10 cellular contexts compared by ENCODE assay signal in the genomic region with DNA sequence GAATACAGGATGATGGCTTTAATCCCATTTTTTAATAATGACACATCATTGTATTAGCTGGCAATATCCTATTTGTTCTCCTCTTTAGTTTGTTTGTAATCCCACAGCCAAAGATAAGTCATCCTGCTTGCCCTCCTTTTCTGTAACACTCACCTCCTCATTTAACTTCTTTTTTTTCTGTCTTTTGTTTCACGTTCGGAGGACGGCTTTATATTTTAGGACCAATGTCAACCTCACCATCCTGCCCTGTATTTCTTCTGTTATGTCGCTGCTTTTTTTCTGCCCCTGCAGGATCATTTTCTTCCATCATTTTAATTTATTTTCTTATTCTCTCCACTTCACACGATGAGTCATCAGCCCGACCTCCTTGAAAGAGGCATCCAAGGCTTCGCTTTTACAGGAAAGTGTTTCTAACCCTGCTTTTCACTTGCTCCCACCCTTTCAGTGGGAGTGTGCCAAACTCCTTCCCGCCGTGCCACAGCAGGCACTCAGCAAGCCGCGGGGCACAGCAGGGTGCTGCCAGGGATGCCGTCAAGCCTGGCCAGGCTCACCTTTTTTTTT. TPM values are rescaled to one million over a fixed set of nuclear protein-coding genes. Genes with fewer than 3 reads are reported as not detected.
DNase-seq lines count a peak whose midpoint lies in the region; ATAC-seq and TF ChIP-seq lines count a peak whose summit lies in the region.
"Had no signal": no experiment of that assay in that cellular context is flagged by ENCODE, and none has a peak within 500 bp of the region (broad histone marks: within the 10 kb centered on the region; RNA-seq: fewer than 3 reads in every experiment).

No MANE protein-coding gene starts in this region.

- intact Hi-C loops in ovary (cut with DNase I), result loop anchor here in 1 of 4 donors (10.0 kb wide), 1 partner anchor 235 kb away; no protein-coding TSS in a partner anchor
- intact Hi-C loops in activated CD4-positive, alpha-beta T cell treated with anti-CD3 and anti-CD28 coated beads for 36 hours (cut with DNase I, micrococcal nuclease), result no loop called here
- intact Hi-C loops in mucosa of descending colon (cut with DNase I, micrococcal nuclease), result no loop called here

- H3K4me3 ChIP-seq in endodermal cell (ENCODE audit: low read length), result no peak overlapping the region
- no peak overlapping the region for H3K4me3 ChIP-seq in ovary
- no peak overlapping the region for H3K4me3 ChIP-seq in mucosa of descending colon
- H3K4me3 ChIP-seq: neural progenitor cell had no signal

- WGBS in endodermal cell (ENCODE audit: insufficient coverage in 1 of 2, insufficient read length in 1 of 2), 2 experiments, result 75 to 79% methylated on average over 7 to 12 of the region's 12 CpGs
- 6 to 13% (median 7%) methylated on average over 12 of the region's 12 CpGs for WGBS in ovary, 3 donors

- no peaks in the 10 kb centered on the region for H3K9me3 ChIP-seq in endodermal cell (ENCODE audit: control insufficient read depth, low read length)
- no peaks in the 10 kb centered on the region for H3K9me3 ChIP-seq in ovary
- no peaks in the 10 kb centered on the region for H3K9me3 ChIP-seq in mucosa of descending colon

- TF ChIP-seq CTCF in endodermal cell (conservative IDR thresholded peaks at IDR 0.05), result no peak
- TF ChIP-seq CTCF in ovary (IDR thresholded peaks at IDR 0.05), result no peak
- no peak for TF ChIP-seq CTCF in mucosa of descending colon (IDR thresholded peaks at IDR 0.05)

- no peak overlapping the region for H3K27ac ChIP-seq in endodermal cell (ENCODE audit: low read depth, low read length)
- no peak overlapping the region for H3K27ac ChIP-seq in ovary
- H3K27ac ChIP-seq: neural progenitor cell had no signal

- no peak for TF ChIP-seq EP300 in ovary (IDR thresholded peaks at IDR 0.05)

- H3K4me3 Mint-ChIP-seq in endodermal cell, result no peak overlapping the region
- no peak overlapping the region for H3K4me3 Mint-ChIP-seq in activated CD4-positive, alpha-beta T cell treated with anti-CD3 and anti-CD28 coated beads for 36 hours
- H3K4me3 Mint-ChIP-seq: activated CD8-positive, alpha-beta T cell treated with anti-CD3 and anti-CD28 coated beads, Interleukin-2, amount 10 ng/mL, durations not matched to agents 7 days and 5 days; neural progenitor cell had no signal

- peak overlapping the region; percentile 0 for H3K27ac Mint-ChIP-seq in endodermal cell
- no peak overlapping the region for H3K27ac Mint-ChIP-seq in activated CD4-positive, alpha-beta T cell treated with anti-CD3 and anti-CD28 coated beads for 36 hours
- H3K27ac Mint-ChIP-seq: activated CD8-positive, alpha-beta T cell treated with anti-CD3 and anti-CD28 coated beads, Interleukin-2, amount 10 ng/mL, durations not matched to agents 7 days and 5 days; neural progenitor cell had no signal

- no peak for ATAC-seq in activated CD4-positive, alpha-beta T cell treated with anti-CD3 and anti-CD28 coated beads for 36 hours
- no peak for ATAC-seq in mucosa of descending colon
- ATAC-seq: activated CD8-positive, alpha-beta T cell treated with anti-CD3 and anti-CD28 coated beads, Interleukin-2, amount 10 ng/mL, durations not matched to agents 7 days and 5 days had no signal

- DNase-seq in DMS79 (lab: John Stamatoyannopoulos, UW), result peak; percentile 56
- peak; percentile 71 for DNase-seq in NCI-H345 (lab: John Stamatoyannopoulos, UW)
- no peak for DNase-seq in endodermal cell
- DNase-seq in ovary, result peak; percentile 45 to 66 (median 54)
- DNase-seq in activated CD4-positive, alpha-beta T cell treated with anti-CD3 and anti-CD28 coated beads for 36 hours, result no peak
- DNase-seq in stimulated activated CD4-positive, alpha-beta T cell treated with anti-CD3 and anti-CD28 coated beads, Interleukin-12 subunit alpha, Interleukin-12 subunit beta, amount 100 ng/mL, for 4 hours, result no peak
- DNase-seq in mucosa of descending colon, result no peak
- no peak for DNase-seq in DMS153 (lab: John Stamatoyannopoulos, UW)
- DNase-seq: activated CD8-positive, alpha-beta T cell treated with anti-CD3 and anti-CD28 coated beads, Interleukin-2, amount 10 ng/mL, durations not matched to agents 7 days and 5 days had no signal

- H3K27me3 ChIP-seq in endodermal cell (ENCODE audit: control insufficient read depth, insufficient read depth, low read length, poor library complexity, severe bottlenecking) (peaks cover 13% of the 10 kb centered on the region), ovary (no peaks in the 10 kb centered on the region)
- H3K27me3 ChIP-seq: neural progenitor cell had no signal

- no peak overlapping the region for H3K9ac ChIP-seq in endodermal cell (ENCODE audit: extremely low read depth, low read length, poor library complexity, severe bottlenecking)
- H3K9ac ChIP-seq: neural progenitor cell had no signal

- CTCF ChIA-PET in activated CD4-positive, alpha-beta T cell treated with anti-CD3 and anti-CD28 coated beads for 36 hours (lab: Charles Lee), result no interaction called here

- POLR2A ChIA-PET in activated CD4-positive, alpha-beta T cell treated with anti-CD3 and anti-CD28 coated beads for 36 hours (lab: Charles Lee), result no interaction called here

- peaks cover 3% of the 10 kb centered on the region for H3K9me3 Mint-ChIP-seq in endodermal cell
- no peaks in the 10 kb centered on the region for H3K9me3 Mint-ChIP-seq in activated CD4-positive, alpha-beta T cell treated with anti-CD3 and anti-CD28 coated beads for 36 hours (ENCODE audit: low read depth)

- H3K36me3 ChIP-seq in endodermal cell (ENCODE audit: control insufficient read depth, insufficient read depth, low read length), result no peaks in the 10 kb centered on the region
- H3K36me3 ChIP-seq in ovary, result no peaks in the 10 kb centered on the region
- no peaks in the 10 kb centered on the region for H3K36me3 ChIP-seq in mucosa of descending colon (ENCODE audit: low read depth)
- H3K36me3 ChIP-seq: neural progenitor cell had no signal

- peaks cover 6% of the 10 kb centered on the region for H3K36me3 Mint-ChIP-seq in endodermal cell (ENCODE audit: low read depth)
- H3K36me3 Mint-ChIP-seq in activated CD4-positive, alpha-beta T cell treated with anti-CD3 and anti-CD28 coated beads for 36 hours (ENCODE audit: low read depth), result no peaks in the 10 kb centered on the region

- H3K4me1 ChIP-seq in endodermal cell (ENCODE audit: control insufficient read depth, insufficient read depth, low read length) (no peaks in the 10 kb centered on the region), ovary (ENCODE audit: insufficient read depth) (peaks cover 4% of the 10 kb centered on the region), mucosa of descending colon (ENCODE audit: low read depth) (no peaks in the 10 kb centered on the region)
- H3K4me1 ChIP-seq: neural progenitor cell had no signal

- no peak for TF ChIP-seq POLR2A in ovary (IDR thresholded peaks at IDR 0.05)

- H3K4me1 Mint-ChIP-seq in endodermal cell, result peaks cover 25% of the 10 kb centered on the region
- H3K4me1 Mint-ChIP-seq in activated CD4-positive, alpha-beta T cell treated with anti-CD3 and anti-CD28 coated beads for 36 hours, result no peaks in the 10 kb centered on the region

- H3K27me3 Mint-ChIP-seq in endodermal cell (ENCODE audit: insufficient read depth), result peaks cover 24% of the 10 kb centered on the region
- peaks cover 34% of the 10 kb centered on the region for H3K27me3 Mint-ChIP-seq in activated CD4-positive, alpha-beta T cell treated with anti-CD3 and anti-CD28 coated beads for 36 hours

RNA-seq across cellular contexts. Expression of a gene that starts 11.4 kb away (rescaled TPM):
- 10 to 100 TPM; 11.7 to 20.3 TPM for total RNA-seq in endodermal cell
- 23.6 TPM for polyA plus RNA-seq in endodermal cell (2013, experiment 1 of 2)
- polyA plus RNA-seq in endodermal cell (2013, experiment 2 of 2), result 25.0 TPM
- total RNA-seq in ovary, result 100 to 1,000 TPM in 3 of 7 donors, 10 to 100 TPM in 4; 37.9 to 188 (median 62.8) TPM
- polyA plus RNA-seq in ovary, result 100 to 1,000 TPM in 1 of 2 donors, 10 to 100 TPM in 1; 44.3 to 163 TPM
- 1 to 10 TPM in 1 of 2 experiments, under 1 TPM in 1; 0.48 to 1.8 TPM for total RNA-seq in activated CD4-positive, alpha-beta T cell treated with anti-CD3 and anti-CD28 coated beads for 36 hours
- total RNA-seq in mucosa of descending colon, result 10 to 100 TPM; 12.8 to 58.5 (median 27.4) TPM
- total RNA-seq: activated CD8-positive, alpha-beta T cell treated with anti-CD3 and anti-CD28 coated beads, Interleukin-2, amount 10 ng/mL, durations not matched to agents 7 days and 5 days had no signal

Comparison
In these comparisons a context has a peak if more than half of its experiments do, and no peak if none do; other contexts are left out.
1. DNase-seq: peak in DMS79 (single experiment), NCI-H345 (single experiment) and ovary (5 of 5); none in endodermal cell (single experiment), activated CD4-positive, alpha-beta T cell treated with anti-CD3 and anti-CD28 coated beads for 36 hours (single experiment), stimulated activated CD4-positive, alpha-beta T cell treated with anti-CD3 and anti-CD28 coated beads, Interleukin-12 subunit alpha, Interleukin-12 subunit beta, amount 100 ng/mL, for 4 hours (single experiment), mucosa of descending colon (0 of 3) and DMS153 (single experiment).
2. RNA of a gene that starts 11.4 kb away (total RNA-seq): 37.9 to 188 TPM in ovary, 12.8 to 58.5 TPM in mucosa of descending colon and 11.7 to 20.3 TPM in endodermal cell; 0.48 to 1.8 TPM in activated CD4-positive, alpha-beta T cell treated with anti-CD3 and anti-CD28 coated beads for 36 hours; every median in the first group is over 4 times any median in the second.